11 cellular contexts compared by ENCODE assay signal in the genomic region with DNA sequence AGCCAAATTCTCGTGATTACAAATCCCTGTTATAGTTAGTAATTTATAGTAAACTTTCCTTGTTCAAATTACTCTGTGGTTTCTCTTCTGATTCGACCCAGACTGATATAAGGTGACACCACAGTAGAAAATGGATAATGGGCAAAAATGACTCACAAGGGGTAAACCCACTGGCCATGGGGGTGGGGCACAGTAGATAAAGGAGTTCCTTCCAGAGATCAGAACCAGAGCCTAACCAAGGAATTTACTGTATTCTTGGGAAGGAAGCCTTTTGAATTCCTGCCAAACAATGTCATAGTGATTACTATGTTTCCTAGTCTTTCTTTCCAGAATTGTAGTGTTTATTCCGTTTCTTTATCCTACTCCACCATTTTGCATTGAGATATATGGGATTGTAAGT. TPM values are rescaled to one million over a fixed set of nuclear protein-coding genes. Genes with fewer than 3 reads are reported as not detected.
DNase-seq lines count a peak whose midpoint lies in the region; ATAC-seq and FAIRE-seq lines count a peak whose summit lies in the region.
"Had no signal": no experiment of that assay in that cellular context is flagged by ENCODE, and none has a peak within 500 bp of the region (broad histone marks: within the 10 kb centered on the region; RNA-seq: fewer than 3 reads in every experiment).

No MANE protein-coding gene starts in this region.

- peak; percentile 75 to 78 for ATAC-seq in activated CD4-positive, CD25-positive, alpha-beta regulatory T cell treated with anti-CD3 and anti-CD28 coated beads, Interleukin-2, amount 50 U/mL, for 24 hours
- ATAC-seq in HG02885 (IDR thresholded peaks at IDR 0.05; ENCODE audit: poor library complexity, unreplicated experiment): peak; percentile 32
- ATAC-seq in activated naive CD4-positive, alpha-beta T cell treated with anti-CD3 and anti-CD28 coated beads, Interleukin-2, amount 50 U/mL, for 72 hours: peak; percentile 66 to 84
- ATAC-seq: lower lobe of right lung had no signal

- peaks cover 3 to 6% of the 10 kb centered on the region in 2 donors for H3K9me3 Mint-ChIP-seq in activated naive CD4-positive, alpha-beta T cell treated with anti-CD3 and anti-CD28 coated beads, Interleukin-2, amount 50 U/mL, for 72 hours

- peak overlapping the region; percentile 75 to 88 for H3K27ac Mint-ChIP-seq in activated naive CD4-positive, alpha-beta T cell treated with anti-CD3 and anti-CD28 coated beads, Interleukin-2, amount 50 U/mL, for 72 hours

- FAIRE-seq in GM19239 (lab: Jason Lieb, UNC): no peak
- FAIRE-seq: A204.1 had no signal

- no peak for DNase-seq in activated CD4-positive, CD25-positive, alpha-beta regulatory T cell treated with anti-CD3 and anti-CD28 coated beads, Interleukin-2, amount 50 U/mL, for 72 hours
- peak in 1 of 2 donors; percentile 36 for DNase-seq in activated naive CD4-positive, alpha-beta T cell treated with anti-CD3 and anti-CD28 coated beads, Interleukin-2, amount 50 U/mL, for 72 hours (ENCODE audit: low spot score in 2 of 2)
- peak; percentile 24 for DNase-seq in pulmonary artery endothelial cell (ENCODE audit: low read depth, low spot score)
- DNase-seq in GM19239 (ENCODE audit: insufficient read length, low spot score): no peak
- DNase-seq in NOMO-1 treated with DMSO at 0.1 percent for 48 hours (lab: John Stamatoyannopoulos, UW; ENCODE audit: unreplicated experiment): no peak
- DNase-seq in T-helper 2 cell: no peak
- DNase-seq: cerebellar nuclear complex, lower lobe of right lung had no signal

- no peaks in the 10 kb centered on the region for H3K36me3 Mint-ChIP-seq in activated naive CD4-positive, alpha-beta T cell treated with anti-CD3 and anti-CD28 coated beads, Interleukin-2, amount 50 U/mL, for 72 hours

RNA-seq across cellular contexts. Expression of gene MIR17HG, which starts 21.9 kb away (rescaled TPM):
- total RNA-seq in activated naive CD4-positive, alpha-beta T cell treated with anti-CD3 and anti-CD28 coated beads, Interleukin-2, amount 50 U/mL, for 72 hours: 10 to 100 TPM; 11.5 to 25.8 TPM
- total RNA-seq in pulmonary artery endothelial cell: 8.2 and 9.4 TPM in 2 replicates

RNA-seq across cellular contexts. Expression of gene GPC5, which starts 29.0 kb away (rescaled TPM):
- under 1 TPM; 0.11 to 0.78 TPM for total RNA-seq in activated naive CD4-positive, alpha-beta T cell treated with anti-CD3 and anti-CD28 coated beads, Interleukin-2, amount 50 U/mL, for 72 hours
- 0.07 TPM in 1 of 2 replicates, not detected in the other for total RNA-seq in pulmonary artery endothelial cell
